ENCODE assay signal across 8 cellular contexts in the genomic region with DNA sequence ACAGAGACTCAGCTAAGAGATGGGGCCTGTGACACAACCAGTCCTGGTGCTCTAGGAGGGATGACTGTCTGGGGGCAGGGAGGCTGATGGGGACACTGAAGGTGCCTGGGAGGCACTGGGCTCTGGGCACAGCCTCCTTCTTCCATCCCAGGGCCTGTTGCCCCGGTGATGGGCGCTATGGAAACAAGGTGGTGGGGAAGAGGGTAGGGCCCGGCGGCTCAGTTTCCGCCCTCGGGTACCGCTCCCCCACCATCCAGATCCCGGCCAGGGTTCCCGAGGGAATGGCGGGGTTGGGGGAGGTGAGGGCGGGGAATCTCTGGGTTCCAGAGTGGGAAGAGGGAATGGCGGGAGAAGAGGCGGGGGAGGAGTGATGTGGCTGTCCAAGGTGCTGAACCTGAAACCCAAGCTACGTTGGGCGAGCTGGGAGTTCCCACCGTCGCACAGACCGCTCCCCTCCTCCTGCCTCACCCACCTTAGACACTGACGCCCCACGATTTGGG. TPM values are rescaled to one million over a fixed set of nuclear protein-coding genes. Genes with fewer than 3 reads are reported as not detected.
DNase-seq lines count a peak whose midpoint lies in the region; ATAC-seq and TF ChIP-seq lines count a peak whose summit lies in the region.

No MANE protein-coding gene starts in this region.

- TF ChIP-seq POLR2A in sigmoid colon (IDR thresholded peaks at IDR 0.05) = no peak

- no peak for TF ChIP-seq EP300 in SK-N-SH (IDR thresholded peaks at IDR 0.05; ENCODE audit: borderline replicate concordance in 1 of 2, low read depth in 1 of 2, low read length in 1 of 2)
- TF ChIP-seq EP300 in sigmoid colon (IDR thresholded peaks at IDR 0.05) = no peak

- WGBS in SK-N-SH (ENCODE audit: low lambda C conversion rate) = 82% methylated on average over 20 of the region's 20 CpGs
- 11 to 17% methylated on average over 20 of the region's 20 CpGs for WGBS in sigmoid colon, 2 donors

- H3F3A ChIP-seq in SK-N-SH (replicated peaks; ENCODE audit: insufficient read depth) = peaks cover 11% of the 10 kb centered on the region

- H3K79me2 ChIP-seq in SK-N-SH (ENCODE audit: insufficient read depth) = no peaks in the 10 kb centered on the region

- no peaks in the 10 kb centered on the region for H3K9me3 Mint-ChIP-seq in natural killer cell

- H3K27ac ChIP-seq in SK-N-SH (ENCODE audit: low read depth in 2 of 2, low read length in 1 of 2) = no peak overlapping the region
- no peak overlapping the region for H3K27ac ChIP-seq in sigmoid colon

- H3K4me2 ChIP-seq in SK-N-SH = no peak overlapping the region

- TF ChIP-seq RAD21 in SK-N-SH (IDR thresholded peaks at IDR 0.05; ENCODE audit: low read length) = no peak

- TF ChIP-seq CTCF in SK-N-SH (IDR thresholded peaks at IDR 0.05) (no peak), natural killer cell (IDR thresholded peaks at IDR 0.05) (no peak), sigmoid colon (IDR thresholded peaks at IDR 0.05) (no peak)

- CTCF ChIA-PET in SK-N-SH (lab: Yijun Ruan, JAX) = interaction anchor here (0.6 to 4.4 kb wide), 14 partner anchors 12 to 226 kb away, joined by 3 to 30 read pairs (median 8); a partner anchor contains a TSS

- H3K36me3 ChIP-seq in SK-N-SH (replicated peaks in 1 of 2; ENCODE audit: control insufficient read depth in 1 of 2, insufficient read depth in 2 of 2, low read length in 1 of 2) (no peaks in the 10 kb centered on the region), sigmoid colon (no peaks in the 10 kb centered on the region)

- no peak overlapping the region for H2AFZ ChIP-seq in SK-N-SH (ENCODE audit: low read depth)

- intact Hi-C loops in natural killer cell (cut with micrococcal nuclease) = loop anchor here (2.0 to 5.0 kb wide), 2 partner anchors 25 to 107 kb away; a partner anchor contains a TSS
- intact Hi-C loops in sigmoid colon (cut with DNase I) = no loop called here

- H3K27ac Mint-ChIP-seq in natural killer cell = no peak overlapping the region

- no peak overlapping the region for H3K9ac ChIP-seq in SK-N-SH

- no peaks in the 10 kb centered on the region for H3K36me3 Mint-ChIP-seq in natural killer cell

- H3K4me3 ChIP-seq in SK-N-SH (ENCODE audit: low read depth in 2 of 2, low read length in 1 of 2) = peak overlapping the region in 1 of 2 experiments; percentile 55; a peak in 1 of 4 replicates
- H3K4me3 ChIP-seq in sigmoid colon = no peak overlapping the region

- H3K27me3 ChIP-seq in SK-N-SH (ENCODE audit: insufficient read depth) (no peaks in the 10 kb centered on the region), sigmoid colon (peaks cover 17 to 42% (median 28%) of the 10 kb centered on the region in 3 donors)

- no peaks in the 10 kb centered on the region for H3K9me3 ChIP-seq in SK-N-SH
- H3K9me3 ChIP-seq in sigmoid colon = no peaks in the 10 kb centered on the region

- ATAC-seq in SK-N-SH treated with all-trans-retinoic acid at 6 μM for 48 hours (no peak), natural killer cell (no peak), GM18502 (IDR thresholded peaks at IDR 0.05; ENCODE audit: poor library complexity, unreplicated experiment) (no peak), HG02571 (IDR thresholded peaks at IDR 0.05; ENCODE audit: unreplicated experiment) (no peak)

- POLR2A ChIA-PET in SK-N-SH (lab: Yijun Ruan, JAX) = interaction anchor here (1.6 kb wide), 1 partner anchor 69 kb away, joined by 3 read pairs; no protein-coding TSS in a partner anchor

- DNase-seq in SK-N-SH = peak; percentile 62
- peak; percentile 66 to 76 for DNase-seq in NCI-H526 (lab: John Stamatoyannopoulos, UW)
- DNase-seq in central memory CD4-positive, alpha-beta T cell = peak; percentile 18
- peak; percentile 33 for DNase-seq in natural killer cell
- no peak for DNase-seq in sigmoid colon

- peaks cover 0 to 22% of the 10 kb centered on the region in 2 donors for H3K27me3 Mint-ChIP-seq in natural killer cell (ENCODE audit: low read depth in 2 of 2)

- H4K20me1 ChIP-seq in SK-N-SH (ENCODE audit: insufficient read depth) = no peaks in the 10 kb centered on the region

- peak overlapping the region; percentile 59 for H3K4me3 Mint-ChIP-seq in natural killer cell

- H3K9me2 ChIP-seq in SK-N-SH = no peaks in the 10 kb centered on the region

- H3K4me1 ChIP-seq in SK-N-SH (ENCODE audit: control insufficient read depth in 1 of 2, insufficient read depth in 2 of 2, low read depth in 1 of 2, low read length in 1 of 2) = peaks cover 4 to 15% of the 10 kb centered on the region in 2 experiments; a peak in 2 of 4 replicates
- H3K4me1 ChIP-seq in sigmoid colon = peaks cover 0 to 42% (median 29%) of the 10 kb centered on the region in 4 donors

- peaks cover 30 to 40% of the 10 kb centered on the region in 2 donors for H3K4me1 Mint-ChIP-seq in natural killer cell

TF ChIP-seq in SK-N-SH, 30 proteins besides CTCF, POLR2A, EP300 and RAD21 (continues in another document):
- TF ChIP-seq EZH2phosphoT487 (IDR thresholded peaks at IDR 0.05; ENCODE audit: borderline replicate concordance, low read depth) = no peak

TF ChIP-seq in SK-N-SH treated with all-trans-retinoic acid at 6 μM for 48 hours, 23 proteins besides CTCF, POLR2A, EP300 and RAD21 (continues in another document):
- TF ChIP-seq, protein P1, sequence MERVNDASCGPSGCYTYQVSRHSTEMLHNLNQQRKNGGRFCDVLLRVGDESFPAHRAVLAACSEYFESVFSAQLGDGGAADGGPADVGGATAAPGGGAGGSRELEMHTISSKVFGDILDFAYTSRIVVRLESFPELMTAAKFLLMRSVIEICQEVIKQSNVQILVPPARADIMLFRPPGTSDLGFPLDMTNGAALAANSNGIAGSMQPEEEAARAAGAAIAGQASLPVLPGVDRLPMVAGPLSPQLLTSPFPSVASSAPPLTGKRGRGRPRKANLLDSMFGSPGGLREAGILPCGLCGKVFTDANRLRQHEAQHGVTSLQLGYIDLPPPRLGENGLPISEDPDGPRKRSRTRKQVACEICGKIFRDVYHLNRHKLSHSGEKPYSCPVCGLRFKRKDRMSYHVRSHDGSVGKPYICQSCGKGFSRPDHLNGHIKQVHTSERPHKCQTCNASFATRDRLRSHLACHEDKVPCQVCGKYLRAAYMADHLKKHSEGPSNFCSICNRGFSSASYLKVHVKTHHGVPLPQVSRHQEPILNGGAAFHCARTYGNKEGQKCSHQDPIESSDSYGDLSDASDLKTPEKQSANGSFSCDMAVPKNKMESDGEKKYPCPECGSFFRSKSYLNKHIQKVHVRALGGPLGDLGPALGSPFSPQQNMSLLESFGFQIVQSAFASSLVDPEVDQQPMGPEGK (CRISPR knock-in tag; IDR thresholded peaks at IDR 0.05; ENCODE audit: borderline replicate concordance) = no peak
- TF ChIP-seq RARB (CRISPR knock-in tag; IDR thresholded peaks at IDR 0.05) (no peak), ZFP30 (CRISPR knock-in tag; IDR thresholded peaks at IDR 0.05) (no peak), ESRRG (CRISPR knock-in tag; IDR thresholded peaks at IDR 0.05) (no peak), ZNF565 (CRISPR knock-in tag; conservative IDR thresholded peaks at IDR 0.05; ENCODE audit: low read depth) (no peak)

RNA-seq across cellular contexts. Expression of a gene that starts 1.0 kb away (rescaled TPM):
- polyA plus RNA-seq in SK-N-SH (2012; rRNA removed) (0.46 and 0.57 TPM in 2 replicates), sigmoid colon (under 1 TPM in 1 of 3 donors, not detected in 2; 0.25 TPM)
- polyA plus RNA-seq in SK-N-SH (2012; cell fraction: cytosol; rRNA removed) = 0.17 and 0.29 TPM in 2 replicates
- polyA plus RNA-seq in SK-N-SH (2012; cell fraction: nucleus; rRNA removed) = 0.83 and 1.1 TPM in 2 replicates
- total RNA-seq in natural killer cell (under 1 TPM; 0.12 to 0.27 (median 0.20) TPM), sigmoid colon (not detected)

RNA-seq across cellular contexts. Expression of a gene that starts 5.3 kb away (rescaled TPM):
- polyA plus RNA-seq in SK-N-SH (2012; rRNA removed) (not detected in 2 replicates), sigmoid colon (not detected)
- not detected in 2 replicates for polyA plus RNA-seq in SK-N-SH (2012; cell fraction: cytosol; rRNA removed)
- not detected in 2 replicates for polyA plus RNA-seq in SK-N-SH (2012; cell fraction: nucleus; rRNA removed)
- total RNA-seq in natural killer cell (not detected), sigmoid colon (not detected)

RNA-seq across cellular contexts. Expression of a gene that starts 14.3 kb away (rescaled TPM):
- polyA plus RNA-seq in SK-N-SH (2012; rRNA removed) (15.8 and 18.0 TPM in 2 replicates), sigmoid colon (10 to 100 TPM in 1 of 3 donors, 1 to 10 TPM in 2; 5.8 to 25.8 (median 7.2) TPM)
- 5.8 and 9.8 TPM in 2 replicates for polyA plus RNA-seq in SK-N-SH (2012; cell fraction: cytosol; rRNA removed)
- polyA plus RNA-seq in SK-N-SH (2012; cell fraction: nucleus; rRNA removed) = 48.3 and 51.9 TPM in 2 replicates
- total RNA-seq in natural killer cell (10 to 100 TPM; 19.5 to 24.6 (median 22.8) TPM), sigmoid colon (10 to 100 TPM; 32.1 to 76.0 (median 42.4) TPM)

RNA-seq across cellular contexts. Expression of a gene that starts 25.2 kb away (rescaled TPM):
- polyA plus RNA-seq in SK-N-SH (2012; rRNA removed) (257 and 285 TPM in 2 replicates), sigmoid colon (100 to 1,000 TPM; 182 to 303 (median 213) TPM)
- 161 and 219 TPM in 2 replicates for polyA plus RNA-seq in SK-N-SH (2012; cell fraction: cytosol; rRNA removed)
- polyA plus RNA-seq in SK-N-SH (2012; cell fraction: nucleus; rRNA removed) = 102 and 144 TPM in 2 replicates
- total RNA-seq in natural killer cell (100 to 1,000 TPM; 137 to 151 (median 148) TPM), sigmoid colon (100 to 1,000 TPM in 2 of 4 donors, 10 to 100 TPM in 2; 75.9 to 104 (median 93.1) TPM)

RNA-seq across cellular contexts. Expression of a gene that starts 57.4 kb away (rescaled TPM):
- polyA plus RNA-seq in SK-N-SH (2012; rRNA removed) = 0.03 and 0.05 TPM in 2 replicates
- 0.01 TPM in 2 replicates for polyA plus RNA-seq in SK-N-SH (2012; cell fraction: cytosol; rRNA removed)
- 0.21 and 0.50 TPM in 2 replicates for polyA plus RNA-seq in SK-N-SH (2012; cell fraction: nucleus; rRNA removed)
- total RNA-seq in natural killer cell = not detected
- total RNA-seq in sigmoid colon = under 1 TPM in 3 of 4 donors, not detected in 1; 0.27 to 0.83 (median 0.49) TPM
- polyA plus RNA-seq in sigmoid colon = under 1 TPM in 1 of 3 donors, not detected in 2; 0.10 TPM
